Comparison of ENCODE assay signal across 9 cellular contexts in the genomic region with DNA sequence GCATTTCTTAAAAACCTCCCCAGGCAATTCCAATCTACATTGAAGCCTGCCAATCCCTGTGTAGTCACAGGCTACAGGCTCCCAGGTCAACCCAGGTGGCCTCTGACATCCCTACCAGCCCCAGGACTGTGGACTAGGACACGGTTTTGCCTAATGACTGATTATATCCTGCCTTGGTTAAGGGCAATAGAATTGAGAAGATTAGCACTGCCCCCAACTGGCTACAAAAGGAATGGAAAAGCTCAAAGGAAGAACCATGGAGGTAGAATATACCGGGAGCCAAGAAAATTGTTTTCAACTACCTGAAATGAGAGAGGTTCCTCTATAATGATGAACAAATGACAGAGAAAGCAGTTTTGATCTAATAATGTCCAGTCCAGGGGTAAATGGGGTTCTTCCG.
DNase-seq lines count a peak whose midpoint lies in the region; ATAC-seq and TF ChIP-seq lines count a peak whose summit lies in the region.
"Had no signal": no experiment of that assay in that cellular context is flagged by ENCODE, and none has a peak within 500 bp of the region (broad histone marks: within the 10 kb centered on the region; RNA-seq: fewer than 3 reads in every experiment).

No MANE protein-coding gene starts in this region.

- TF ChIP-seq POLR2A in heart left ventricle (IDR thresholded peaks at IDR 0.05) (no peak), upper lobe of left lung (IDR thresholded peaks at IDR 0.05) (no peak)

- no peaks in the 10 kb centered on the region for H3K4me1 ChIP-seq in heart left ventricle
- no peaks in the 10 kb centered on the region for H3K4me1 ChIP-seq in upper lobe of left lung

- H3K27ac ChIP-seq in heart left ventricle (no peak overlapping the region), upper lobe of left lung (no peak overlapping the region)

- H3K36me3 ChIP-seq in heart left ventricle (no peaks in the 10 kb centered on the region), upper lobe of left lung (no peaks in the 10 kb centered on the region)

- no peaks in the 10 kb centered on the region for H3K27me3 ChIP-seq in heart left ventricle
- H3K27me3 ChIP-seq in upper lobe of left lung: no peaks in the 10 kb centered on the region

- peak in 1 of 4 donors; percentile 51 for ATAC-seq in heart left ventricle
- no peak for ATAC-seq in Right ventricle myocardium inferior
- peak in 1 of 2 donors; percentile 38 for ATAC-seq in upper lobe of left lung (ENCODE audit: low FRiP score in 2 of 2)
- no peak for ATAC-seq in HG02759 (IDR thresholded peaks at IDR 0.05; ENCODE audit: unreplicated experiment)

- H3K4me3 ChIP-seq in heart left ventricle (no peak overlapping the region), upper lobe of left lung (no peak overlapping the region)

- DNase-seq in heart left ventricle (no peak), Right ventricle myocardium inferior (ENCODE audit: missing footprints) (no peak), NCI-H82 (lab: John Stamatoyannopoulos, UW) (peak; percentile 72), fibroblast of gingiva (ENCODE audit: low read depth) (peak; percentile 11), upper lobe of left lung (no peak), hippocampal formation (lab: John Stamatoyannopoulos, UW) (no peak)
- no peak for DNase-seq in stimulated activated CD4-positive, alpha-beta T cell treated with anti-CD3 and anti-CD28 coated beads, Interleukin-1b, Interleukin-23, amount 100 ng/mL, for 48 hours
- DNase-seq: activated B cell treated with CpG ODN at 0.5 μM for 24 hours had no signal

- WGBS in heart left ventricle, 4 donors: 63 to 79% (median 74%) methylated on average over 3 of the region's 3 CpGs
- WGBS in upper lobe of left lung, 2 donors: 74 to 76% methylated on average over 3 of the region's 3 CpGs

- TF ChIP-seq EP300 in upper lobe of left lung (IDR thresholded peaks at IDR 0.05): no peak

- intact Hi-C loops in heart left ventricle (cut with DNase I): loop anchor here (2.0 to 10.0 kb wide), 5 partner anchors 270 to 298 kb away; no protein-coding TSS in a partner anchor
- intact Hi-C loops in Right ventricle myocardium inferior (cut with DNase I): loop anchor here (5.0 kb wide), 1 partner anchor 278 kb away; no protein-coding TSS in a partner anchor

- H3K9me3 ChIP-seq in heart left ventricle (no peaks in the 10 kb centered on the region), upper lobe of left lung (no peaks in the 10 kb centered on the region)

- TF ChIP-seq CTCF in heart left ventricle (IDR thresholded peaks at IDR 0.05) (peak; percentile 21 to 63 (median 40)), upper lobe of left lung (IDR thresholded peaks at IDR 0.05) (peak in 4 of 6 experiments; percentile 20 to 29 (median 23))

Comparison
In these comparisons a context has a peak if more than half of its experiments do, and no peak if none do; other contexts are left out.
1. DNase-seq: peak in NCI-H82 (single experiment) and fibroblast of gingiva (single experiment); none in heart left ventricle (0 of 5), Right ventricle myocardium inferior (single experiment), upper lobe of left lung (0 of 2), stimulated activated CD4-positive, alpha-beta T cell treated with anti-CD3 and anti-CD28 coated beads, Interleukin-1b, Interleukin-23, amount 100 ng/mL, for 48 hours (single experiment) and hippocampal formation (0 of 2).